ENCODE assay signal across 19 cellular contexts in genomic region chr14:30848449-30849240, GRCh38. TPM values are rescaled to one million over a fixed set of nuclear protein-coding genes. Genes with fewer than 3 reads are reported as not detected.
A peak's percentile ranks its signal among the peaks of the same experiment; 100 is the strongest.
DNase-seq lines count a peak whose midpoint lies in the region; ATAC-seq and TF ChIP-seq lines count a peak whose summit lies in the region.
"Had no signal": no experiment of that assay in that cellular context is flagged by ENCODE, and none has a peak within 500 bp of the region (broad histone marks: within the 10 kb centered on the region; RNA-seq: fewer than 3 reads in every experiment).

No MANE protein-coding gene starts in this region.

- H3K27me3 ChIP-seq in right lobe of liver, result no peaks in the 10 kb centered on the region
- H3K27me3 ChIP-seq: transverse colon had no signal

- H3K4me3 ChIP-seq in right lobe of liver, result no peak overlapping the region
- H3K4me3 ChIP-seq: adrenal gland, transverse colon had no signal

- intact Hi-C loops in right lobe of liver (cut with DNase I), result no loop called here

- no peaks in the 10 kb centered on the region for H3K9me3 ChIP-seq in right lobe of liver
- H3K9me3 ChIP-seq: adrenal gland, transverse colon had no signal

- H3K4me1 ChIP-seq in right lobe of liver, result peaks cover 0 to 12% (median 4%) of the 10 kb centered on the region in 4 donors
- H3K4me1 ChIP-seq: adrenal gland, transverse colon had no signal

- TF ChIP-seq POLR2A in right lobe of liver (IDR thresholded peaks at IDR 0.05), result no peak

- H3K36me3 ChIP-seq in right lobe of liver, result no peaks in the 10 kb centered on the region
- H3K36me3 ChIP-seq: adrenal gland, transverse colon had no signal

- WGBS in right lobe of liver (ENCODE audit: insufficient coverage, low coverage, low lambda C conversion rate, missing lambda C conversion rate), result 27% methylated on average over 4 of the region's 4 CpGs

- ATAC-seq in GM19023 (IDR thresholded peaks at IDR 0.05; ENCODE audit: unreplicated experiment) (peak; percentile 37), HG03460 (IDR thresholded peaks at IDR 0.05; ENCODE audit: unreplicated experiment) (peak; percentile 29), right lobe of liver (peak; percentile 92 to 95 (median 94)), HG02642 (IDR thresholded peaks at IDR 0.05; ENCODE audit: poor library complexity, unreplicated experiment) (no peak)
- ATAC-seq: HCT116, right cardiac atrium had no signal

- DNase-seq in NOMO-1 treated with DMSO at 0.1 percent for 48 hours (lab: John Stamatoyannopoulos, UW; ENCODE audit: unreplicated experiment) (peak; percentile 80), right lobe of liver (peak; percentile 58 to 74 (median 66)), occipital lobe (lab: John Stamatoyannopoulos, UW) (no peak), HuH-7.5 (ENCODE audit: low spot score) (no peak), NCI-H82 (lab: John Stamatoyannopoulos, UW) (no peak)
- DNase-seq: activated CD4-positive, alpha-beta T cell treated with anti-CD3 and anti-CD28 coated beads, Interleukin-2, amount 10 ng/mL, durations not matched to agents 7 days and 5 days; activated CD8-positive, alpha-beta memory T cell treated with anti-CD3 and anti-CD28 coated beads, Interleukin-2, amount 50 U/mL, for 48 hours; activated gamma-delta T cell; adrenal gland; CD8-positive, alpha-beta memory T cell; KG1; NCI-H1105 treated with DMSO at 0.1 percent for 48 hours; NCI-H748 treated with DMSO at 0.1 percent for 48 hours; right cardiac atrium had no signal

- peak overlapping the region in 2 of 3 donors; percentile 38 to 58 for H3K27ac ChIP-seq in right lobe of liver
- H3K27ac ChIP-seq: adrenal gland, transverse colon had no signal

- TF ChIP-seq CTCF in right lobe of liver (IDR thresholded peaks at IDR 0.05), result no peak

RNA-seq across cellular contexts. Expression of gene COCH, which starts 25.7 kb away (rescaled TPM):
- 1 to 10 TPM in 2 of 6 experiments, under 1 TPM in 3, not detected in 1; 0.14 to 2.9 (median 0.60) TPM for total RNA-seq in right lobe of liver
- total RNA-seq in occipital lobe, result 39.1 TPM

Comparison
In these comparisons a context has a peak if more than half of its experiments do, and no peak if none do; other contexts are left out.
1. DNase-seq: peak in NOMO-1 treated with DMSO at 0.1 percent for 48 hours (single experiment) and right lobe of liver (3 of 3); none in occipital lobe (single experiment), HuH-7.5 (single experiment) and NCI-H82 (single experiment).
2. RNA of gene COCH, which starts 25.7 kb away (total RNA-seq): 39.1 TPM in occipital lobe (single experiment); 0.14 to 2.9 TPM in right lobe of liver; every median in the first group is over 10 times any median in the second.